ENCODE assay signal across 21 cellular contexts in the genomic region with DNA sequence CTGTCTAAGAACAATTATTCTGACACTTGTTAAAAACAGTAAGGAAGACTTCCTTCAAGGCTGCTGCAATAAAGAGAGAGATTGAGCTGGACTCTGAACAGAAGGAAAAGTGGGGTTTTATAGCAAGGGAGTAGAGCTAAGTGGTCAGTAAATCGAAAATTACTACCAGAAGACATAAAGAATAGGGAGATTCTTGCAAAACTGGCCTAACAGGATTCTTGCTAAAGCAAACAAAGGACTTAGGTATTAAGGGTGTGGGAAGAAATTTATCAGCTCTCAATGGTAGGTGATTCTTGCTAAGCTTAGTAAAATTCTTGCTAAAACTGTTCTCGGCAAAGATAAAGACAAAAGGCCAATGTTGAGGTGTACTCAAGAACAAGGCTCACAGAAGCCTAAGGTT.
DNase-seq lines count a peak whose midpoint lies in the region; ATAC-seq and TF ChIP-seq lines count a peak whose summit lies in the region.
"Had no signal": no experiment of that assay in that cellular context is flagged by ENCODE, and none has a peak within 500 bp of the region (broad histone marks: within the 10 kb centered on the region; RNA-seq: fewer than 3 reads in every experiment).

No MANE protein-coding gene starts in this region.

- H3K4me3 ChIP-seq in breast epithelium: no peak overlapping the region
- H3K4me3 ChIP-seq in uterus: no peak overlapping the region
- H3K4me3 ChIP-seq: ascending aorta, heart left ventricle, skin epidermis had no signal

- ATAC-seq in left colon: peak; percentile 98
- no peak for ATAC-seq in HG02678 (IDR thresholded peaks at IDR 0.05; ENCODE audit: unreplicated experiment)
- ATAC-seq: activated CD8-positive, alpha-beta T cell treated with anti-CD3 and anti-CD28 coated beads, Interleukin-2, amount 10 ng/mL, durations not matched to agents 7 days and 5 days; activated T-cell treated with anti-CD3 and anti-CD28 coated beads, Interleukin-2, amount 50 U/mL, for 4 hours; heart left ventricle had no signal

- TF ChIP-seq CTCF in breast epithelium (IDR thresholded peaks at IDR 0.05) (no peak), VCaP (conservative IDR thresholded peaks at IDR 0.05) (no peak), type B pancreatic cell (conservative IDR thresholded peaks at IDR 0.05) (no peak), uterus (IDR thresholded peaks at IDR 0.05) (no peak)

- H3K9me3 Mint-ChIP-seq in type B pancreatic cell: no peaks in the 10 kb centered on the region
- H3K9me3 Mint-ChIP-seq: activated naive CD4-positive, alpha-beta T cell treated with anti-CD3 and anti-CD28 coated beads, Interleukin-2, amount 10 ng/mL, durations not matched to agents 7 days and 5 days; nephron had no signal

- H3K27me3 Mint-ChIP-seq in type B pancreatic cell: no peaks in the 10 kb centered on the region
- H3K27me3 Mint-ChIP-seq: activated naive CD4-positive, alpha-beta T cell treated with anti-CD3 and anti-CD28 coated beads, Interleukin-2, amount 10 ng/mL, durations not matched to agents 7 days and 5 days had no signal

- no peak for TF ChIP-seq POLR2A in breast epithelium (IDR thresholded peaks at IDR 0.05)
- no peak for TF ChIP-seq POLR2A in uterus (IDR thresholded peaks at IDR 0.05)

- intact Hi-C loops in breast epithelium (cut with DNase I; ENCODE audit: low total_unique reads): no loop called here
- intact Hi-C loops in left colon (cut with DNase I, micrococcal nuclease): no loop called here
- intact Hi-C loops in uterus (cut with DNase I; ENCODE audit: low total_unique reads): no loop called here

- H3K36me3 ChIP-seq in breast epithelium (no peaks in the 10 kb centered on the region), uterus (no peaks in the 10 kb centered on the region)
- H3K36me3 ChIP-seq: ascending aorta, heart left ventricle had no signal

- in situ Hi-C loops in T47D (cut with HindIII; ENCODE audit: low pct_unique_long_range_greater_than_20kb, low sequenced_read_pairs): no loop called here

- H3K4me1 ChIP-seq in breast epithelium: no peaks in the 10 kb centered on the region
- H3K4me1 ChIP-seq in uterus: no peaks in the 10 kb centered on the region
- H3K4me1 ChIP-seq: ascending aorta, heart left ventricle had no signal

- DNase-seq in T47D (ENCODE audit: low read depth in 1 of 2, low spot score in 1 of 2): peak; percentile 9 to 88
- DNase-seq in breast epithelium (ENCODE audit: low spot score in 2 of 2): no peak
- DNase-seq in left colon: no peak
- no peak for DNase-seq in type B pancreatic cell (ENCODE audit: extremely low spot score, unreplicated experiment)
- no peak for DNase-seq in uterus
- no peak for DNase-seq in GDM1 (lab: John Stamatoyannopoulos, UW)
- DNase-seq: activated CD8-positive, alpha-beta T cell treated with anti-CD3 and anti-CD28 coated beads, Interleukin-2, amount 10 ng/mL, durations not matched to agents 7 days and 5 days; activated naive CD4-positive, alpha-beta T cell treated with anti-CD3 and anti-CD28 coated beads, Interleukin-2, amount 10 ng/mL, durations not matched to agents 7 days and 5 days; activated T-cell treated with anti-CD3 and anti-CD28 coated beads, Interleukin-2, amount 50 U/mL, for 4 hours; H7; heart left ventricle; mesenchymal stem cell; NCI-H2029; NCI-H524 treated with DMSO at 0.1 percent for 48 hours; stimulated activated CD4-positive, alpha-beta T cell treated with anti-CD3 and anti-CD28 coated beads, Interleukin-4, amount 100 ng/mL, for 1 hour had no signal

- no peaks in the 10 kb centered on the region for H3K4me1 Mint-ChIP-seq in type B pancreatic cell (ENCODE audit: unreplicated experiment)
- H3K4me1 Mint-ChIP-seq: activated naive CD4-positive, alpha-beta T cell treated with anti-CD3 and anti-CD28 coated beads, Interleukin-2, amount 10 ng/mL, durations not matched to agents 7 days and 5 days; nephron had no signal

- H3K27ac ChIP-seq in breast epithelium (no peak overlapping the region), VCaP (peak overlapping the region; percentile 11), uterus (no peak overlapping the region)
- H3K27ac ChIP-seq: ascending aorta, heart left ventricle, HL-60, skin epidermis had no signal

- H3K36me3 Mint-ChIP-seq in type B pancreatic cell: no peaks in the 10 kb centered on the region
- H3K36me3 Mint-ChIP-seq: activated naive CD4-positive, alpha-beta T cell treated with anti-CD3 and anti-CD28 coated beads, Interleukin-2, amount 10 ng/mL, durations not matched to agents 7 days and 5 days had no signal

- H3K27me3 ChIP-seq in breast epithelium: no peaks in the 10 kb centered on the region
- H3K27me3 ChIP-seq in uterus: no peaks in the 10 kb centered on the region
- H3K27me3 ChIP-seq: ascending aorta, heart left ventricle had no signal

- H3K27ac Mint-ChIP-seq in type B pancreatic cell: peak overlapping the region; percentile 99
- H3K27ac Mint-ChIP-seq: activated CD8-positive, alpha-beta T cell treated with anti-CD3 and anti-CD28 coated beads, Interleukin-2, amount 10 ng/mL, durations not matched to agents 7 days and 5 days; activated naive CD4-positive, alpha-beta T cell treated with anti-CD3 and anti-CD28 coated beads, Interleukin-2, amount 10 ng/mL, durations not matched to agents 7 days and 5 days; nephron had no signal

- H3K9me3 ChIP-seq in breast epithelium (no peaks in the 10 kb centered on the region), uterus (no peaks in the 10 kb centered on the region)
- H3K9me3 ChIP-seq: ascending aorta, heart left ventricle had no signal

- peak overlapping the region; percentile 75 for H3K4me3 Mint-ChIP-seq in type B pancreatic cell
- H3K4me3 Mint-ChIP-seq: activated CD8-positive, alpha-beta T cell treated with anti-CD3 and anti-CD28 coated beads, Interleukin-2, amount 10 ng/mL, durations not matched to agents 7 days and 5 days; activated naive CD4-positive, alpha-beta T cell treated with anti-CD3 and anti-CD28 coated beads, Interleukin-2, amount 10 ng/mL, durations not matched to agents 7 days and 5 days; activated T-cell treated with anti-CD3 and anti-CD28 coated beads, Interleukin-2, amount 50 U/mL, for 4 hours; nephron had no signal

Comparison
In these comparisons a context has a peak if more than half of its experiments do, and no peak if none do; other contexts are left out.
1. DNase-seq: peak in T47D (2 of 2); none in breast epithelium (0 of 2), left colon (0 of 2), type B pancreatic cell (single experiment), uterus (0 of 2) and GDM1 (single experiment).